In the genomic region with DNA sequence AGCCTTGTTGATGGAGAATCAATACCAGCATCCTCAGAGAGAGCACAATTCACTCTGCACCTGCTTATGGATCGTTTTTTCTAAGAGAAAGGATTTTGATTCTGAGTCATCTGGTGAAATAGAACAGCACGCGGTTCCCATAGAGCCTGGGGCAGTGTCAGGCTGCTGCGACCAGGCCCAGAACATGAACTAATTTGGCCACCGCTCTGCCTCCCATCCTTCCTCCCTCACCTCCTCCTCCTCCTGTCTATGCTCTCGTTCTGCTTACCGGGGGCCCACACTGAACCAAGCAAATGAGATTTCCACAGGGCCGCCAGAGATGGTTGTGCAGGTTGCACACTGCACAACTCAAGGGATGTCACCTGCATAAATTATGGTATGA, we compare ENCODE assay signal across 23 cellular contexts. TPM values are rescaled to one million over a fixed set of nuclear protein-coding genes. Genes with fewer than 3 reads are reported as not detected.
"Had no signal": no experiment of that assay in that cellular context is flagged by ENCODE, and none has a peak within 500 bp of the region (broad histone marks: within the 10 kb centered on the region; RNA-seq: fewer than 3 reads in every experiment).

No MANE protein-coding gene starts in this region.

- H3K4me1 Mint-ChIP-seq: activated CD4-positive, alpha-beta T cell treated with anti-CD3 and anti-CD28 coated beads, Interleukin-2, amount 10 ng/mL, durations not matched to agents 24 days and 14 days; activated naive CD8-positive, alpha-beta T cell treated with anti-CD3 and anti-CD28 coated beads for 36 hours; activated T-helper 17 cell treated with anti-CD3 and anti-CD28 coated beads, Interleukin-2, amount 50 U/mL, for 72 hours had no signal

- H3K4me3 Mint-ChIP-seq: activated CD4-positive, alpha-beta T cell treated with anti-CD3 and anti-CD28 coated beads, Interleukin-2, amount 10 ng/mL, durations not matched to agents 24 days and 14 days; activated CD8-positive, alpha-beta T cell treated with anti-CD3 and anti-CD28 coated beads for 36 hours; activated naive CD8-positive, alpha-beta T cell treated with anti-CD3 and anti-CD28 coated beads for 36 hours; activated T-helper 17 cell treated with anti-CD3 and anti-CD28 coated beads, Interleukin-2, amount 50 U/mL, for 72 hours; nephron; stimulated activated naive CD8-positive, alpha-beta T cell treated with anti-CD3 and anti-CD28 coated beads, Interleukin-15, Interleukin-2, amounts not matched to agents 100 ng/mL and 50 ng/mL, for 24 hours had no signal

- H3K27me3 Mint-ChIP-seq: activated CD4-positive, alpha-beta T cell treated with anti-CD3 and anti-CD28 coated beads, Interleukin-2, amount 10 ng/mL, durations not matched to agents 24 days and 14 days; activated T-helper 17 cell treated with anti-CD3 and anti-CD28 coated beads, Interleukin-2, amount 50 U/mL, for 72 hours had no signal

- H3K9me3 Mint-ChIP-seq: activated CD4-positive, alpha-beta T cell treated with anti-CD3 and anti-CD28 coated beads, Interleukin-2, amount 10 ng/mL, durations not matched to agents 24 days and 14 days; activated CD8-positive, alpha-beta T cell treated with anti-CD3 and anti-CD28 coated beads for 36 hours; activated naive CD8-positive, alpha-beta T cell treated with anti-CD3 and anti-CD28 coated beads for 36 hours; activated T-helper 17 cell treated with anti-CD3 and anti-CD28 coated beads, Interleukin-2, amount 50 U/mL, for 72 hours; nephron; stimulated activated naive CD8-positive, alpha-beta T cell treated with anti-CD3 and anti-CD28 coated beads, Interleukin-15, Interleukin-2, amounts not matched to agents 100 ng/mL and 50 ng/mL, for 24 hours had no signal

- DNase-seq: activated CD4-positive, alpha-beta T cell treated with anti-CD3 and anti-CD28 coated beads, Interleukin-2, amount 10 ng/mL, durations not matched to agents 24 days and 14 days; activated CD8-positive, alpha-beta T cell treated with anti-CD3 and anti-CD28 coated beads for 36 hours; activated naive CD4-positive, alpha-beta T cell; activated naive CD8-positive, alpha-beta T cell treated with anti-CD3 and anti-CD28 coated beads for 36 hours; activated T-cell treated with anti-CD3 and anti-CD28 coated beads, Interleukin-2, amount 50 U/mL, for 1 hour; central memory CD4-positive, alpha-beta T cell; heart right ventricle; left ventricle myocardium inferior; mammary epithelial cell; midbrain had no signal

- H3K27ac Mint-ChIP-seq: activated CD4-positive, alpha-beta T cell treated with anti-CD3 and anti-CD28 coated beads, Interleukin-2, amount 10 ng/mL, durations not matched to agents 24 days and 14 days; activated CD8-positive, alpha-beta T cell treated with anti-CD3 and anti-CD28 coated beads for 36 hours; activated naive CD8-positive, alpha-beta T cell treated with anti-CD3 and anti-CD28 coated beads for 36 hours; activated T-helper 17 cell treated with anti-CD3 and anti-CD28 coated beads, Interleukin-2, amount 50 U/mL, for 72 hours; stimulated activated naive CD8-positive, alpha-beta T cell treated with anti-CD3 and anti-CD28 coated beads, Interleukin-15, Interleukin-2, amounts not matched to agents 100 ng/mL and 50 ng/mL, for 24 hours had no signal

- H3K4me3 ChIP-seq: coronary artery, gastroesophageal sphincter, heart right ventricle, left ventricle myocardium inferior, prostate gland, right atrium auricular region, skin epidermis, transverse colon, vagina had no signal

- H3K36me3 Mint-ChIP-seq: activated naive CD8-positive, alpha-beta T cell treated with anti-CD3 and anti-CD28 coated beads for 36 hours had no signal

RNA-seq across cellular contexts. Expression of gene CACNG1, which starts 25.2 kb away (rescaled TPM):
- total RNA-seq: activated CD4-positive, alpha-beta T cell treated with anti-CD3 and anti-CD28 coated beads, Interleukin-2, amount 10 ng/mL, durations not matched to agents 24 days and 14 days; activated CD8-positive, alpha-beta T cell treated with anti-CD3 and anti-CD28 coated beads for 36 hours; activated naive CD8-positive, alpha-beta T cell treated with anti-CD3 and anti-CD28 coated beads for 36 hours; activated T-helper 17 cell treated with anti-CD3 and anti-CD28 coated beads, Interleukin-2, amount 50 U/mL, for 72 hours; esophagus mucosa; gastroesophageal sphincter; kidney epithelial cell; left ventricle myocardium inferior; mammary epithelial cell; osteoblast; right atrium auricular region; transverse colon; vagina had no signal
- polyA plus RNA-seq: heart right ventricle, mammary epithelial cell had no signal

RNA-seq across cellular contexts. Expression of gene CACNG4, which starts 54.6 kb away (rescaled TPM):
- total RNA-seq: activated CD4-positive, alpha-beta T cell treated with anti-CD3 and anti-CD28 coated beads, Interleukin-2, amount 10 ng/mL, durations not matched to agents 24 days and 14 days; activated CD8-positive, alpha-beta T cell treated with anti-CD3 and anti-CD28 coated beads for 36 hours; activated naive CD8-positive, alpha-beta T cell treated with anti-CD3 and anti-CD28 coated beads for 36 hours; activated T-helper 17 cell treated with anti-CD3 and anti-CD28 coated beads, Interleukin-2, amount 50 U/mL, for 72 hours; left ventricle myocardium inferior; osteoblast had no signal
